25 cellular contexts compared by ENCODE assay signal in the genomic region with DNA sequence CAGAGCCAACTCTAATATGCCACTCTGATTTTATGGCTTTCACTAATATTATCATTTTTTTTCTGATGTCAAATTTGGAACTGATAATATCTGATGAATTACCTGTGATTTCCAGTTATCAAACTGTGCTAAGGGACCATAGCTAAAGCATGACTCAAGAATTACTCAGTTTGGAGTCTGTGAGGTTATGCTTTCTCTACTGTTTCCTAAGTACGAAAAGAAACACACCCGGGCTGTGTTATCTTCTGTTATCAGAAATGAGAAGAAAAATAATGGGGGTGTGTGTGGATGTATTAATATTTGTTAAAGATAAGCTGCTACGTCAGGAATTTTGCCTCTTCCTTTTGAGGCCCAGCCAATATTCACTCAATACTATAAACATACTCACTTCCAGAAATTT.
"Had no signal": no experiment of that assay in that cellular context is flagged by ENCODE, and none has a peak within 500 bp of the region (broad histone marks: within the 10 kb centered on the region; RNA-seq: fewer than 3 reads in every experiment).

No MANE protein-coding gene starts in this region.

- H3K27me3 Mint-ChIP-seq: activated CD4-positive, alpha-beta memory T cell treated with anti-CD3 and anti-CD28 coated beads, Interleukin-2, amount 10 ng/mL, durations not matched to agents 7 days and 5 days; activated CD4-positive, alpha-beta T cell treated with anti-CD3 and anti-CD28 coated beads, Interleukin-2, amount 10 ng/mL, durations not matched to agents 7 days and 5 days; activated naive CD4-positive, alpha-beta T cell treated with anti-CD3 and anti-CD28 coated beads, Interleukin-2, amount 50 U/mL, for 24 hours; activated naive CD8-positive, alpha-beta T cell treated with anti-CD3 and anti-CD28 coated beads, Interleukin-2, amount 50 U/mL, for 24 hours; activated T-helper 17 cell treated with anti-CD3 and anti-CD28 coated beads, Interleukin-2, amount 50 U/mL, for 72 hours; natural killer cell treated with Interleukin-12 subunit alpha and Interleukin-12 subunit beta and Interleukin-15 and Interleukin-18, amount 100 ng/mL, for 72 hours; progenitor cell of endocrine pancreas had no signal

- H3K4me1 ChIP-seq: heart right ventricle, left ventricle myocardium inferior, suprapubic skin, tibial nerve had no signal

- H3K4me3 Mint-ChIP-seq: activated CD4-positive, alpha-beta memory T cell treated with anti-CD3 and anti-CD28 coated beads, Interleukin-2, amount 10 ng/mL, durations not matched to agents 7 days and 5 days; activated CD4-positive, alpha-beta T cell treated with anti-CD3 and anti-CD28 coated beads, Interleukin-2, amount 10 ng/mL, durations not matched to agents 7 days and 5 days; activated naive CD4-positive, alpha-beta T cell treated with anti-CD3 and anti-CD28 coated beads, Interleukin-2, amount 50 U/mL, for 24 hours; activated naive CD8-positive, alpha-beta T cell treated with anti-CD3 and anti-CD28 coated beads, Interleukin-2, amount 50 U/mL, for 24 hours; activated T-cell treated with anti-CD3 and anti-CD28 coated beads, Interleukin-2, amount 50 U/mL, for 4 hours; activated T-helper 17 cell treated with anti-CD3 and anti-CD28 coated beads, Interleukin-2, amount 50 U/mL, for 72 hours; natural killer cell treated with Interleukin-12 subunit alpha and Interleukin-12 subunit beta and Interleukin-15 and Interleukin-18, amount 100 ng/mL, for 72 hours had no signal

- DNase-seq: activated CD4-positive, alpha-beta memory T cell treated with anti-CD3 and anti-CD28 coated beads, Interleukin-2, amount 10 ng/mL, durations not matched to agents 7 days and 5 days; activated CD4-positive, alpha-beta T cell treated with anti-CD3 and anti-CD28 coated beads, Interleukin-2, amount 10 ng/mL, durations not matched to agents 7 days and 5 days; activated CD4-positive, CD25-positive, alpha-beta regulatory T cell treated with anti-CD3 and anti-CD28 coated beads, Interleukin-2, amount 50 U/mL, for 72 hours; activated gamma-delta T cell treated with Interleukin-2 at 50 U/mL for 16 hours; activated naive CD8-positive, alpha-beta T cell treated with anti-CD3 and anti-CD28 coated beads, Interleukin-2, amount 50 U/mL, for 24 hours; activated T-cell treated with anti-CD3 and anti-CD28 coated beads, Interleukin-2, amount 50 U/mL, for 4 hours; body of pancreas; cortex of kidney; foreskin melanocyte; heart right ventricle; left ventricle myocardium inferior; mucosa of descending colon; retina; stimulated activated CD4-positive, alpha-beta T cell treated with anti-CD3 and anti-CD28 coated beads, Interleukin-15, amount 100 ng/mL, for 24 hours; stimulated activated CD4-positive, alpha-beta T cell treated with anti-CD3 and anti-CD28 coated beads, Interleukin-2, amount 100 ng/mL, for 24 hours; stimulated activated naive CD4-positive, alpha-beta T cell; T-helper 2 cell had no signal

- H3K9me3 ChIP-seq: body of pancreas, heart right ventricle, left ventricle myocardium inferior, suprapubic skin, tibial nerve had no signal

- H3K9me3 Mint-ChIP-seq: activated naive CD4-positive, alpha-beta T cell treated with anti-CD3 and anti-CD28 coated beads, Interleukin-2, amount 50 U/mL, for 24 hours; activated T-cell treated with anti-CD3 and anti-CD28 coated beads, Interleukin-2, amount 50 U/mL, for 4 hours; activated T-helper 17 cell treated with anti-CD3 and anti-CD28 coated beads, Interleukin-2, amount 50 U/mL, for 72 hours had no signal

- H3K27ac ChIP-seq: body of pancreas, cardiac muscle cell, heart right ventricle, left ventricle myocardium inferior, suprapubic skin, tibial nerve had no signal

- ATAC-seq: activated naive CD8-positive, alpha-beta T cell treated with anti-CD3 and anti-CD28 coated beads, Interleukin-2, amount 50 U/mL, for 24 hours; activated T-cell treated with anti-CD3 and anti-CD28 coated beads, Interleukin-2, amount 50 U/mL, for 4 hours; activated T-helper 17 cell treated with anti-CD3 and anti-CD28 coated beads, Interleukin-2, amount 50 U/mL, for 72 hours; body of pancreas; esophagus mucosa; heart right ventricle; mucosa of descending colon; natural killer cell treated with Interleukin-12 subunit alpha and Interleukin-12 subunit beta and Interleukin-15 and Interleukin-18, amount 100 ng/mL, for 72 hours had no signal

- H3K36me3 Mint-ChIP-seq: activated naive CD4-positive, alpha-beta T cell treated with anti-CD3 and anti-CD28 coated beads, Interleukin-2, amount 50 U/mL, for 24 hours; natural killer cell treated with Interleukin-12 subunit alpha and Interleukin-12 subunit beta and Interleukin-15 and Interleukin-18, amount 100 ng/mL, for 72 hours had no signal

- H3K4me1 Mint-ChIP-seq: activated CD4-positive, alpha-beta memory T cell treated with anti-CD3 and anti-CD28 coated beads, Interleukin-2, amount 10 ng/mL, durations not matched to agents 7 days and 5 days; activated CD4-positive, alpha-beta T cell treated with anti-CD3 and anti-CD28 coated beads, Interleukin-2, amount 10 ng/mL, durations not matched to agents 7 days and 5 days; activated naive CD4-positive, alpha-beta T cell treated with anti-CD3 and anti-CD28 coated beads, Interleukin-2, amount 50 U/mL, for 24 hours; activated naive CD8-positive, alpha-beta T cell treated with anti-CD3 and anti-CD28 coated beads, Interleukin-2, amount 50 U/mL, for 24 hours; activated T-helper 17 cell treated with anti-CD3 and anti-CD28 coated beads, Interleukin-2, amount 50 U/mL, for 72 hours had no signal

- H3K4me3 ChIP-seq: body of pancreas, cardiac muscle cell, heart right ventricle, left ventricle myocardium inferior, mucosa of descending colon, suprapubic skin, tibial nerve had no signal

- H3K27ac Mint-ChIP-seq: activated CD4-positive, alpha-beta memory T cell treated with anti-CD3 and anti-CD28 coated beads, Interleukin-2, amount 10 ng/mL, durations not matched to agents 7 days and 5 days; activated CD4-positive, alpha-beta T cell treated with anti-CD3 and anti-CD28 coated beads, Interleukin-2, amount 10 ng/mL, durations not matched to agents 7 days and 5 days; activated naive CD4-positive, alpha-beta T cell treated with anti-CD3 and anti-CD28 coated beads, Interleukin-2, amount 50 U/mL, for 24 hours; activated naive CD8-positive, alpha-beta T cell treated with anti-CD3 and anti-CD28 coated beads, Interleukin-2, amount 50 U/mL, for 24 hours; activated T-helper 17 cell treated with anti-CD3 and anti-CD28 coated beads, Interleukin-2, amount 50 U/mL, for 72 hours; natural killer cell treated with Interleukin-12 subunit alpha and Interleukin-12 subunit beta and Interleukin-15 and Interleukin-18, amount 100 ng/mL, for 72 hours; progenitor cell of endocrine pancreas had no signal

- H3K36me3 ChIP-seq: cardiac muscle cell, heart right ventricle, left ventricle myocardium inferior, suprapubic skin, tibial nerve had no signal

- H3K27me3 ChIP-seq: body of pancreas, cardiac muscle cell, heart right ventricle, suprapubic skin, tibial nerve had no signal
